ENCODE assay signal across 33 cellular contexts in the genomic region with DNA sequence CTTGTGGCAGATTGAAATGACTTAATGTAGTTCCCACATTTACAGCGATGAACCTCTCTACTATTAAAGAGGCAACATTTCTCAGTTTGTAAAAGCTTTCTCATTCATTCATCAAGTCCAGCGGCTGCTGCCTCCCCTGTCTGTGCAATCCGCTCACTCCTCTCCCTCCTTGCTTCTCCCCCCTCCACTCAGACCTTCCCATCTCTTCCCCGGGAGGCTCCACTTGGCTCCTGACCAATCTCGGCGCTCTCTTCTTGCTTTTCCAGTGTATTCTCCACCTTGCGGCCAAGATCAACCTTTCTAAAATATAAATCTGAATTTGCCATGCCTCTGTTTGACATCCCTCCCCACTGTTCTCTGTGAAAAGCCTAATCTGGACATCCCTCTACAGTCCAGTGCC.
"Had no signal": no experiment of that assay in that cellular context is flagged by ENCODE, and none has a peak within 500 bp of the region (broad histone marks: within the 10 kb centered on the region; RNA-seq: fewer than 3 reads in every experiment).

No MANE protein-coding gene starts in this region.

- H3K4me1 ChIP-seq: adrenal gland, Peyer's patch, SJSA1 had no signal

- DNase-seq: activated CD4-positive, alpha-beta T cell treated with anti-CD3 and anti-CD28 coated beads, Interleukin-2, amount 10 ng/mL, durations not matched to agents 24 days and 14 days; activated CD4-positive, alpha-beta T cell treated with anti-CD3 and anti-CD28 coated beads, Interleukin-2, amount 50 U/mL, for 4 hours; activated CD8-positive, alpha-beta T cell treated with anti-CD3 and anti-CD28 coated beads for 36 hours; activated gamma-delta T cell; activated naive CD4-positive, alpha-beta T cell treated with Interleukin-2 at 50 U/mL for 16 hours; activated T-cell treated with anti-CD3 and anti-CD28 coated beads, Interleukin-2, amount 50 U/mL, for 1 hour; activated T-cell treated with anti-CD3 and anti-CD28 coated beads, Interleukin-2, amount 50 U/mL, for 72 hours; brain microvascular endothelial cell; central memory CD4-positive, alpha-beta T cell; Kasumi-1; KG1; MG63; NCI-H1048; NCI-H1105 treated with DMSO at 0.1 percent for 48 hours; NCI-H1436; NCI-H1694; NCI-H1930; NCI-H2081 treated with DMSO at 0.1 percent for 48 hours; NCI-H510A; NCI-H526; NCI-H748 treated with DMSO at 0.1 percent for 48 hours; NK-92 treated with Interleukin-12 subunit alpha and Interleukin-12 subunit beta, amount 100 ng/mL, for 24 hours; PC-3; Peyer's patch; RPMI8226; SHP77 treated with DMSO at 0.1 percent for 48 hours; SK-N-SH had no signal

- H3K9me3 ChIP-seq: adrenal gland, MG63, Peyer's patch, SJSA1, SK-N-SH had no signal

- H3K27ac ChIP-seq: adrenal gland, brain microvascular endothelial cell, Peyer's patch, SJSA1 had no signal

- H3K27me3 ChIP-seq: adrenal gland, brain microvascular endothelial cell, MG63, Peyer's patch, SJSA1 had no signal

- H3K36me3 ChIP-seq: adrenal gland, brain microvascular endothelial cell, MG63, Peyer's patch, SJSA1 had no signal

- H3K4me3 Mint-ChIP-seq: activated CD4-positive, alpha-beta T cell treated with anti-CD3 and anti-CD28 coated beads, Interleukin-2, amount 10 ng/mL, durations not matched to agents 24 days and 14 days; activated CD8-positive, alpha-beta T cell treated with anti-CD3 and anti-CD28 coated beads for 36 hours; activated T-cell treated with anti-CD3 and anti-CD28 coated beads, Interleukin-2, amount 50 U/mL, for 72 hours; T-helper 1 cell treated with Interleukin-12 subunit alpha and Interleukin-12 subunit beta and Interleukin-4 antibody, amounts not matched to agents 30 μg/mL and 1 μg/mL, for 36 hours; T-helper 2 cell treated with Interferon-gamma antibody and Interleukin-4, amounts not matched to agents 5 μg/mL and 100 μg/mL, for 36 hours had no signal

- H3K27ac Mint-ChIP-seq: activated CD4-positive, alpha-beta T cell treated with anti-CD3 and anti-CD28 coated beads, Interleukin-2, amount 10 ng/mL, durations not matched to agents 24 days and 14 days; activated CD8-positive, alpha-beta T cell treated with anti-CD3 and anti-CD28 coated beads for 36 hours; activated T-cell treated with anti-CD3 and anti-CD28 coated beads, Interleukin-2, amount 50 U/mL, for 72 hours; activated T-helper 2 cell treated with anti-CD3 and anti-CD28 coated beads, Interferon-gamma antibody, Interleukin-2, Interleukin-4, amounts not matched to agents 10 μg/mL and 5 μg/mL and 100 μg/mL, durations not matched to agents 14 hours and 24 hours and 36 hours; T-helper 1 cell treated with Interleukin-12 subunit alpha and Interleukin-12 subunit beta and Interleukin-4 antibody, amounts not matched to agents 30 μg/mL and 1 μg/mL, for 36 hours; T-helper 2 cell treated with Interferon-gamma antibody and Interleukin-4, amounts not matched to agents 5 μg/mL and 100 μg/mL, for 36 hours had no signal

- ATAC-seq: activated CD8-positive, alpha-beta T cell treated with anti-CD3 and anti-CD28 coated beads for 36 hours; activated naive CD4-positive, alpha-beta T cell treated with anti-CD3 and anti-CD28 coated beads, Interleukin-2, amount 50 U/mL, for 72 hours; activated T-cell treated with anti-CD3 and anti-CD28 coated beads, Interleukin-2, amount 50 U/mL, for 72 hours; PC-3 had no signal

- H3K4me1 Mint-ChIP-seq: activated CD4-positive, alpha-beta T cell treated with anti-CD3 and anti-CD28 coated beads, Interleukin-2, amount 10 ng/mL, durations not matched to agents 24 days and 14 days had no signal

- H3K4me3 ChIP-seq: adrenal gland, MG63, Peyer's patch, SJSA1 had no signal

- H3K4me2 ChIP-seq: SK-N-SH had no signal

- H3K36me3 Mint-ChIP-seq: activated naive CD4-positive, alpha-beta T cell treated with anti-CD3 and anti-CD28 coated beads, Interleukin-2, amount 50 U/mL, for 72 hours had no signal

- H3K9me3 Mint-ChIP-seq: activated CD4-positive, alpha-beta T cell treated with anti-CD3 and anti-CD28 coated beads, Interleukin-2, amount 10 ng/mL, durations not matched to agents 24 days and 14 days; activated CD8-positive, alpha-beta T cell treated with anti-CD3 and anti-CD28 coated beads for 36 hours; activated naive CD4-positive, alpha-beta T cell treated with anti-CD3 and anti-CD28 coated beads, Interleukin-2, amount 50 U/mL, for 72 hours; activated T-cell treated with anti-CD3 and anti-CD28 coated beads, Interleukin-2, amount 50 U/mL, for 72 hours; activated T-helper 2 cell treated with anti-CD3 and anti-CD28 coated beads, Interferon-gamma antibody, Interleukin-2, Interleukin-4, amounts not matched to agents 10 μg/mL and 5 μg/mL and 100 μg/mL, durations not matched to agents 14 hours and 24 hours and 36 hours; T-helper 1 cell treated with Interleukin-12 subunit alpha and Interleukin-12 subunit beta and Interleukin-4 antibody, amounts not matched to agents 30 μg/mL and 1 μg/mL, for 36 hours; T-helper 2 cell treated with Interferon-gamma antibody and Interleukin-4, amounts not matched to agents 5 μg/mL and 100 μg/mL, for 36 hours had no signal
